ENCODE assay signal across 9 cellular contexts in the genomic region with DNA sequence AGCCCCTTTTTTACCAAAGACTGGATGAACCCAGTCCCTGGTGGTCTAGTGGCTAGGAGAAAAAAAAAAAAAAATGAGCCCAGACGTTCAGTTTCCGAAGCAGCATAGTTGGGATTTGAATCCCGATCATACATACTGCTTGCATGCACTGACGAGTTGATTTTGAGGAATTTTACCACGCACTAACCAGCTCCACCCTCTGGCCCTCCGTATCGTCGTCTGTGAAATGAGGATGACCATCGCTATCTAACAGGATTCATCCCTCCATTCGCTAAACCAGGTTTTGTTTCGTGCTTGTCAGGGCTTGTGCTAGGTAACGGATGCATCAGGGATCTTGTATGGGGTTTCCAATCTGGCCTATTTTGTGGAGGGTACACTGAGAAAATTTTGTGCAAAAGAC. TPM values are rescaled to one million over a fixed set of nuclear protein-coding genes. Genes with fewer than 3 reads are reported as not detected.
DNase-seq lines count a peak whose midpoint lies in the region; ATAC-seq and TF ChIP-seq lines count a peak whose summit lies in the region.
"Had no signal": no experiment of that assay in that cellular context is flagged by ENCODE, and none has a peak within 500 bp of the region (broad histone marks: within the 10 kb centered on the region; RNA-seq: fewer than 3 reads in every experiment).

No MANE protein-coding gene starts in this region.

- H3K27me3 Mint-ChIP-seq in activated T-cell treated with anti-CD3 and anti-CD28 coated beads, Interleukin-2, amount 50 U/mL, for 24 hours, result no peaks in the 10 kb centered on the region

- intact Hi-C loops in esophagus muscularis mucosa (cut with DNase I), result no loop called here

- no peak for TF ChIP-seq CTCF in SK-N-SH (IDR thresholded peaks at IDR 0.05)
- TF ChIP-seq CTCF in esophagus muscularis mucosa (IDR thresholded peaks at IDR 0.05), result no peak

- WGBS in SK-N-SH (ENCODE audit: low lambda C conversion rate), result 9% methylated on average over 12 of the region's 12 CpGs
- WGBS in esophagus muscularis mucosa, result 7% methylated on average over 12 of the region's 12 CpGs

- no peak for DNase-seq in activated T-cell treated with anti-CD3 and anti-CD28 coated beads, Interleukin-2, amount 50 U/mL, for 24 hours
- no peak for DNase-seq in activated T-cell treated with anti-CD3 and anti-CD28 coated beads for 4 hours
- peak; percentile 35 for DNase-seq in SK-N-SH
- DNase-seq in esophagus muscularis mucosa (ENCODE audit: extremely low spot score), result no peak
- no peak for DNase-seq in NK-92 (lab: John Stamatoyannopoulos, UW; ENCODE audit: unreplicated experiment)
- no peak for DNase-seq in NCI-H1417 treated with DMSO at 0.1 percent for 48 hours (lab: John Stamatoyannopoulos, UW)

- H3K36me3 ChIP-seq in SK-N-SH (replicated peaks in 1 of 2; ENCODE audit: control insufficient read depth in 1 of 2, insufficient read depth in 2 of 2, low read length in 1 of 2), result peaks cover 26 to 30% of the 10 kb centered on the region in 2 experiments
- H3K36me3 ChIP-seq in esophagus muscularis mucosa, result peaks cover 13 to 38% (median 33%) of the 10 kb centered on the region in 4 donors
- H3K36me3 ChIP-seq in neuron (ENCODE audit: insufficient read depth, low read length), result peaks cover 19% of the 10 kb centered on the region

- H3K9me2 ChIP-seq in SK-N-SH, result no peaks in the 10 kb centered on the region

- no peaks in the 10 kb centered on the region for H4K20me1 ChIP-seq in SK-N-SH (ENCODE audit: insufficient read depth)

- no peak for TF ChIP-seq RAD21 in SK-N-SH (IDR thresholded peaks at IDR 0.05; ENCODE audit: low read length)

- H3K9ac ChIP-seq in SK-N-SH, result peak overlapping the region; percentile 76

- no peak for ATAC-seq in HG03378 (IDR thresholded peaks at IDR 0.05; ENCODE audit: unreplicated experiment)

- peaks cover 53% of the 10 kb centered on the region for H3K36me3 Mint-ChIP-seq in activated T-cell treated with anti-CD3 and anti-CD28 coated beads, Interleukin-2, amount 50 U/mL, for 24 hours (ENCODE audit: low read depth)

- H3K9me3 Mint-ChIP-seq in activated T-cell treated with anti-CD3 and anti-CD28 coated beads, Interleukin-2, amount 50 U/mL, for 24 hours, result no peaks in the 10 kb centered on the region

- POLR2A ChIA-PET in SK-N-SH (lab: Yijun Ruan, JAX), result interaction anchor here (0.8 to 1.7 kb wide), 3 partner anchors 15 to 39 kb away, joined by 4 to 7 read pairs (median 6); no protein-coding TSS in a partner anchor

- H3K4me1 ChIP-seq in SK-N-SH (ENCODE audit: control insufficient read depth in 1 of 2, insufficient read depth in 2 of 2, low read depth in 1 of 2, low read length in 1 of 2) (peaks cover 14 to 29% of the 10 kb centered on the region in 2 experiments; a peak in 3 of 4 replicates), esophagus muscularis mucosa (peaks cover 10 to 24% (median 21%) of the 10 kb centered on the region in 4 donors), neuron (ENCODE audit: insufficient read depth, low read length) (peaks cover 7% of the 10 kb centered on the region)

- H3K27me3 ChIP-seq in SK-N-SH (ENCODE audit: insufficient read depth), result no peaks in the 10 kb centered on the region
- H3K27me3 ChIP-seq in esophagus muscularis mucosa, result no peaks in the 10 kb centered on the region
- H3K27me3 ChIP-seq in neuron (ENCODE audit: insufficient read depth, low read length), result no peaks in the 10 kb centered on the region

- H2AFZ ChIP-seq in SK-N-SH (ENCODE audit: low read depth), result peak overlapping the region; percentile 100
- peak overlapping the region; percentile 84 for H2AFZ ChIP-seq in neuron (ENCODE audit: low read depth, low read length)

- peak overlapping the region; percentile 97 for H3K27ac Mint-ChIP-seq in activated T-cell treated with anti-CD3 and anti-CD28 coated beads, Interleukin-2, amount 50 U/mL, for 24 hours

- TF ChIP-seq POLR2A in esophagus muscularis mucosa (IDR thresholded peaks at IDR 0.05; ENCODE audit: low read depth), result no peak

- CTCF ChIA-PET in SK-N-SH (lab: Yijun Ruan, JAX), result interaction anchor here (1.0 to 17.1 kb wide), 4 partner anchors 48 to 361 kb away, joined by 3 to 620 read pairs (median 4); a partner anchor contains a TSS

- H3K9me3 ChIP-seq in SK-N-SH (no peaks in the 10 kb centered on the region), esophagus muscularis mucosa (no peaks in the 10 kb centered on the region), neuron (ENCODE audit: low read length) (no peaks in the 10 kb centered on the region)

- peak overlapping the region; percentile 94 for H3K4me2 ChIP-seq in SK-N-SH

- peaks cover 34% of the 10 kb centered on the region for H3K4me1 Mint-ChIP-seq in activated T-cell treated with anti-CD3 and anti-CD28 coated beads, Interleukin-2, amount 50 U/mL, for 24 hours (ENCODE audit: low read depth)

- TF ChIP-seq EP300 in SK-N-SH (IDR thresholded peaks at IDR 0.05; ENCODE audit: borderline replicate concordance in 1 of 2, low read depth in 1 of 2, low read length in 1 of 2), result no peak
- TF ChIP-seq EP300 in esophagus muscularis mucosa (IDR thresholded peaks at IDR 0.05), result no peak

- H3K4me3 ChIP-seq in SK-N-SH (ENCODE audit: low read depth in 2 of 2, low read length in 1 of 2) (peak overlapping the region; percentile 71 to 91), esophagus muscularis mucosa (peak overlapping the region; percentile 74 to 97 (median 76)), neuron (ENCODE audit: low read length) (peak overlapping the region; percentile 94)

- no peaks in the 10 kb centered on the region for H3F3A ChIP-seq in SK-N-SH (replicated peaks; ENCODE audit: insufficient read depth)

- H3K27ac ChIP-seq in SK-N-SH (ENCODE audit: low read depth in 2 of 2, low read length in 1 of 2) (peak overlapping the region; percentile 78 to 97), esophagus muscularis mucosa (replicated peaks in 1 of 4) (peak overlapping the region; percentile 93 to 97 (median 94))

- H3K4me3 Mint-ChIP-seq in activated T-cell treated with anti-CD3 and anti-CD28 coated beads, Interleukin-2, amount 50 U/mL, for 24 hours, result peak overlapping the region; percentile 90

- H3K79me2 ChIP-seq in SK-N-SH (ENCODE audit: insufficient read depth), result peaks cover 51% of the 10 kb centered on the region

TF ChIP-seq in SK-N-SH, 30 proteins besides CTCF, POLR2A, EP300 and RAD21 (continues in another document):
- TF ChIP-seq POLR2AphosphoS5 (IDR thresholded peaks at IDR 0.05; ENCODE audit: low read depth, low read length) (no peak), FOXJ3 (CRISPR knock-in tag; IDR thresholded peaks at IDR 0.05) (no peak), YY1 (IDR thresholded peaks at IDR 0.05; ENCODE audit: low read depth) (no peak), RCOR1 (IDR thresholded peaks at IDR 0.05; ENCODE audit: low read length) (no peak), FOSL2 (IDR thresholded peaks at IDR 0.05; ENCODE audit: borderline replicate concordance, low read depth) (no peak), RFX5 (IDR thresholded peaks at IDR 0.05; ENCODE audit: low read length) (no peak)
- TF ChIP-seq, protein P1, sequence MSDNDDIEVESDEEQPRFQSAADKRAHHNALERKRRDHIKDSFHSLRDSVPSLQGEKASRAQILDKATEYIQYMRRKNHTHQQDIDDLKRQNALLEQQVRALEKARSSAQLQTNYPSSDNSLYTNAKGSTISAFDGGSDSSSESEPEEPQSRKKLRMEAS (IDR thresholded peaks at IDR 0.05; ENCODE audit: low read depth), result no peak
- TF ChIP-seq, protein P2, sequence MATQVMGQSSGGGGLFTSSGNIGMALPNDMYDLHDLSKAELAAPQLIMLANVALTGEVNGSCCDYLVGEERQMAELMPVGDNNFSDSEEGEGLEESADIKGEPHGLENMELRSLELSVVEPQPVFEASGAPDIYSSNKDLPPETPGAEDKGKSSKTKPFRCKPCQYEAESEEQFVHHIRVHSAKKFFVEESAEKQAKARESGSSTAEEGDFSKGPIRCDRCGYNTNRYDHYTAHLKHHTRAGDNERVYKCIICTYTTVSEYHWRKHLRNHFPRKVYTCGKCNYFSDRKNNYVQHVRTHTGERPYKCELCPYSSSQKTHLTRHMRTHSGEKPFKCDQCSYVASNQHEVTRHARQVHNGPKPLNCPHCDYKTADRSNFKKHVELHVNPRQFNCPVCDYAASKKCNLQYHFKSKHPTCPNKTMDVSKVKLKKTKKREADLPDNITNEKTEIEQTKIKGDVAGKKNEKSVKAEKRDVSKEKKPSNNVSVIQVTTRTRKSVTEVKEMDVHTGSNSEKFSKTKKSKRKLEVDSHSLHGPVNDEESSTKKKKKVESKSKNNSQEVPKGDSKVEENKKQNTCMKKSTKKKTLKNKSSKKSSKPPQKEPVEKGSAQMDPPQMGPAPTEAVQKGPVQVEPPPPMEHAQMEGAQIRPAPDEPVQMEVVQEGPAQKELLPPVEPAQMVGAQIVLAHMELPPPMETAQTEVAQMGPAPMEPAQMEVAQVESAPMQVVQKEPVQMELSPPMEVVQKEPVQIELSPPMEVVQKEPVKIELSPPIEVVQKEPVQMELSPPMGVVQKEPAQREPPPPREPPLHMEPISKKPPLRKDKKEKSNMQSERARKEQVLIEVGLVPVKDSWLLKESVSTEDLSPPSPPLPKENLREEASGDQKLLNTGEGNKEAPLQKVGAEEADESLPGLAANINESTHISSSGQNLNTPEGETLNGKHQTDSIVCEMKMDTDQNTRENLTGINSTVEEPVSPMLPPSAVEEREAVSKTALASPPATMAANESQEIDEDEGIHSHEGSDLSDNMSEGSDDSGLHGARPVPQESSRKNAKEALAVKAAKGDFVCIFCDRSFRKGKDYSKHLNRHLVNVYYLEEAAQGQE (IDR thresholded peaks at IDR 0.05; ENCODE audit: low read depth, low read length), result no peak

RNA-seq across cellular contexts. Expression of a gene that starts 0.8 kb away (rescaled TPM):
- 50.0 and 54.0 TPM in 2 replicates for polyA plus RNA-seq in SK-N-SH (2012; rRNA removed)
- polyA plus RNA-seq in SK-N-SH (2012; cell fraction: cytosol; rRNA removed), result 59.5 and 76.1 TPM in 2 replicates
- polyA plus RNA-seq in SK-N-SH (2012; cell fraction: nucleus; rRNA removed), result 34.1 and 63.7 TPM in 2 replicates
- total RNA-seq in esophagus muscularis mucosa, result 10 to 100 TPM; 22.2 to 45.3 (median 28.5) TPM

RNA-seq across cellular contexts. Expression of a gene that starts 33.7 kb away (rescaled TPM):
- polyA plus RNA-seq in SK-N-SH (2012; rRNA removed), result not detected in 2 replicates
- polyA plus RNA-seq in SK-N-SH (2012; cell fraction: cytosol; rRNA removed), result not detected in 2 replicates
- not detected in 2 replicates for polyA plus RNA-seq in SK-N-SH (2012; cell fraction: nucleus; rRNA removed)
- not detected for total RNA-seq in esophagus muscularis mucosa
- total RNA-seq: left cardiac atrium had no signal

RNA-seq across cellular contexts. Expression of a gene that starts 51.7 kb away (rescaled TPM):
- polyA plus RNA-seq in SK-N-SH (2012; rRNA removed), result 0.87 and 1.2 TPM in 2 replicates
- 0.35 and 0.58 TPM in 2 replicates for polyA plus RNA-seq in SK-N-SH (2012; cell fraction: cytosol; rRNA removed)
- 2.2 and 5.0 TPM in 2 replicates for polyA plus RNA-seq in SK-N-SH (2012; cell fraction: nucleus; rRNA removed)
- total RNA-seq in esophagus muscularis mucosa, result 10 to 100 TPM in 1 of 4 donors, 1 to 10 TPM in 3; 1.4 to 11.6 (median 3.1) TPM

RNA-seq across cellular contexts. Expression of a gene that starts 59.8 kb away (rescaled TPM):
- polyA plus RNA-seq in SK-N-SH (2012; rRNA removed), result 0.15 TPM in 1 of 2 replicates, not detected in the other
- polyA plus RNA-seq in SK-N-SH (2012; cell fraction: cytosol; rRNA removed), result 0.08 and 0.17 TPM in 2 replicates
- polyA plus RNA-seq in SK-N-SH (2012; cell fraction: nucleus; rRNA removed), result 0.20 TPM in 1 of 2 replicates, not detected in the other
- total RNA-seq in esophagus muscularis mucosa, result 1 to 10 TPM in 1 of 4 donors, under 1 TPM in 1, not detected in 2; 0.40 to 4.2 TPM
- total RNA-seq: left cardiac atrium had no signal
